ENCODE assay signal across 1 cellular context in genomic region chr14:34650786-34651584, GRCh38.
TF ChIP-seq lines count a peak whose summit lies in the region.

No MANE protein-coding gene starts in this region.

TF ChIP-seq in H1, 55 proteins besides CTCF, POLR2A, EP300 and RAD21 (continued from another document):
- TF ChIP-seq SIN3A (conservative IDR thresholded peaks at IDR 0.05 in 1 of 2, IDR thresholded peaks at IDR 0.05 in 1 of 2; ENCODE audit: low read depth in 1 of 2, low read length in 2 of 2) (no peak), NANOG (IDR thresholded peaks at IDR 0.05; ENCODE audit: insufficient read depth, low read depth, low read length, poor library complexity, severe bottlenecking) (no peak), CHD2 (IDR thresholded peaks at IDR 0.05; ENCODE audit: low read length) (no peak), USF2 (IDR thresholded peaks at IDR 0.05; ENCODE audit: low read length) (no peak), CTBP2 (IDR thresholded peaks at IDR 0.05; ENCODE audit: borderline replicate concordance, insufficient read depth, insufficient read length, low read length) (no peak), SP2 (IDR thresholded peaks at IDR 0.05; ENCODE audit: low read length) (no peak), TAF7 (optimal IDR thresholded peaks at IDR 0.05; ENCODE audit: borderline replicate concordance, low read depth, low read length) (no peak), ZNF274 (IDR thresholded peaks at IDR 0.05; ENCODE audit: borderline replicate concordance, extremely low read depth, low read length) (no peak), GTF2F1 (IDR thresholded peaks at IDR 0.05; ENCODE audit: borderline replicate concordance, low read depth, low read length) (no peak), SRF (IDR thresholded peaks at IDR 0.05; ENCODE audit: low read depth, low read length) (no peak), CEBPB (IDR thresholded peaks at IDR 0.05; ENCODE audit: low read depth, low read length) (no peak)
